ENCODE assay signal across 24 cellular contexts in genomic region chr5:164784230-164784629, GRCh38.
"Had no signal": no experiment of that assay in that cellular context is flagged by ENCODE, and none has a peak within 500 bp of the region (broad histone marks: within the 10 kb centered on the region; RNA-seq: fewer than 3 reads in every experiment).

No MANE protein-coding gene starts in this region.

- H3K36me3 ChIP-seq: gastroesophageal sphincter, left ventricle myocardium inferior, sigmoid colon, uterus had no signal

- H3K27me3 ChIP-seq: gastroesophageal sphincter, sigmoid colon, testis, uterus had no signal

- DNase-seq: activated CD4-positive, alpha-beta memory T cell treated with anti-CD3 and anti-CD28 coated beads for 36 hours; activated CD4-positive, alpha-beta T cell treated with anti-CD3 and anti-CD28 coated beads for 48 hours; activated CD8-positive, alpha-beta memory T cell treated with anti-CD3 and anti-CD28 coated beads, Interleukin-2, amount 10 ng/mL, durations not matched to agents 7 days and 5 days; activated effector memory CD4-positive, alpha-beta T cell treated with anti-CD3 and anti-CD28 coated beads, Interleukin-2, amount 50 U/mL, for 16 hours; activated naive CD4-positive, alpha-beta T cell treated with anti-CD3 and anti-CD28 coated beads, Interleukin-2, amount 10 ng/mL, durations not matched to agents 7 days and 5 days; activated T-cell treated with anti-CD3 and anti-CD28 coated beads for 4 hours; amygdala; cerebellar nuclear complex; cortex of kidney; head of caudate nucleus; hypothalamus; left ventricle myocardium inferior; mammary epithelial cell; natural killer cell; sigmoid colon; stimulated activated CD4-positive, alpha-beta T cell treated with anti-CD3 and anti-CD28 coated beads, Interleukin-15, amount 100 ng/mL, for 24 hours; stimulated activated naive B cell treated with anti-CD40 and anti-IgM and Interleukin-4, amounts not matched to agents 10 μg/mL and 1 μg/mL and 100 μg/mL, for 72 hours; testis; trophoblast cell; uterus had no signal

- ATAC-seq: activated CD8-positive, alpha-beta memory T cell treated with anti-CD3 and anti-CD28 coated beads, Interleukin-2, amount 10 ng/mL, durations not matched to agents 7 days and 5 days; gastroesophageal sphincter; natural killer cell; stimulated activated naive B cell treated with anti-CD40 and anti-IgM and Interleukin-4, amounts not matched to agents 10 μg/mL and 1 μg/mL and 100 μg/mL, for 72 hours had no signal

- H3K4me1 Mint-ChIP-seq: activated CD8-positive, alpha-beta memory T cell treated with anti-CD3 and anti-CD28 coated beads, Interleukin-2, amount 10 ng/mL, durations not matched to agents 7 days and 5 days; activated naive CD4-positive, alpha-beta T cell treated with anti-CD3 and anti-CD28 coated beads, Interleukin-2, amount 10 ng/mL, durations not matched to agents 7 days and 5 days; mesothelial cell of epicardium; natural killer cell had no signal

- H3K27ac ChIP-seq: epithelial cell of prostate, gastroesophageal sphincter, left ventricle myocardium inferior, sigmoid colon, testis, uterus had no signal

- H3K4me3 Mint-ChIP-seq: activated CD4-positive, alpha-beta memory T cell treated with anti-CD3 and anti-CD28 coated beads for 36 hours; activated CD8-positive, alpha-beta memory T cell treated with anti-CD3 and anti-CD28 coated beads, Interleukin-2, amount 10 ng/mL, durations not matched to agents 7 days and 5 days; activated naive CD4-positive, alpha-beta T cell treated with anti-CD3 and anti-CD28 coated beads, Interleukin-2, amount 10 ng/mL, durations not matched to agents 7 days and 5 days; mesothelial cell of epicardium; natural killer cell; stimulated activated naive B cell treated with anti-CD40 and anti-IgM and Interleukin-4, amounts not matched to agents 10 μg/mL and 1 μg/mL and 100 μg/mL, for 72 hours had no signal

- H3K4me2 ChIP-seq: smooth muscle cell had no signal

- H3K9me3 Mint-ChIP-seq: activated CD4-positive, alpha-beta memory T cell treated with anti-CD3 and anti-CD28 coated beads for 36 hours; activated naive CD4-positive, alpha-beta T cell treated with anti-CD3 and anti-CD28 coated beads, Interleukin-2, amount 10 ng/mL, durations not matched to agents 7 days and 5 days; mesothelial cell of epicardium; stimulated activated naive B cell treated with anti-CD40 and anti-IgM and Interleukin-4, amounts not matched to agents 10 μg/mL and 1 μg/mL and 100 μg/mL, for 72 hours had no signal

- H3K27ac Mint-ChIP-seq: activated CD4-positive, alpha-beta memory T cell treated with anti-CD3 and anti-CD28 coated beads for 36 hours; activated CD8-positive, alpha-beta memory T cell treated with anti-CD3 and anti-CD28 coated beads, Interleukin-2, amount 10 ng/mL, durations not matched to agents 7 days and 5 days; activated naive CD4-positive, alpha-beta T cell treated with anti-CD3 and anti-CD28 coated beads, Interleukin-2, amount 10 ng/mL, durations not matched to agents 7 days and 5 days; mesothelial cell of epicardium; natural killer cell; stimulated activated naive B cell treated with anti-CD40 and anti-IgM and Interleukin-4, amounts not matched to agents 10 μg/mL and 1 μg/mL and 100 μg/mL, for 72 hours had no signal

- H3K27me3 Mint-ChIP-seq: activated CD4-positive, alpha-beta memory T cell treated with anti-CD3 and anti-CD28 coated beads for 36 hours; activated CD8-positive, alpha-beta memory T cell treated with anti-CD3 and anti-CD28 coated beads, Interleukin-2, amount 10 ng/mL, durations not matched to agents 7 days and 5 days; activated naive CD4-positive, alpha-beta T cell treated with anti-CD3 and anti-CD28 coated beads, Interleukin-2, amount 10 ng/mL, durations not matched to agents 7 days and 5 days; stimulated activated naive B cell treated with anti-CD40 and anti-IgM and Interleukin-4, amounts not matched to agents 10 μg/mL and 1 μg/mL and 100 μg/mL, for 72 hours had no signal

- H3K4me3 ChIP-seq: gastroesophageal sphincter, left ventricle myocardium inferior, sigmoid colon, smooth muscle cell, testis, uterus had no signal

- H3K36me3 Mint-ChIP-seq: activated CD4-positive, alpha-beta memory T cell treated with anti-CD3 and anti-CD28 coated beads for 36 hours; activated CD8-positive, alpha-beta memory T cell treated with anti-CD3 and anti-CD28 coated beads, Interleukin-2, amount 10 ng/mL, durations not matched to agents 7 days and 5 days; activated naive CD4-positive, alpha-beta T cell treated with anti-CD3 and anti-CD28 coated beads, Interleukin-2, amount 10 ng/mL, durations not matched to agents 7 days and 5 days; mesothelial cell of epicardium; natural killer cell; stimulated activated naive B cell treated with anti-CD40 and anti-IgM and Interleukin-4, amounts not matched to agents 10 μg/mL and 1 μg/mL and 100 μg/mL, for 72 hours had no signal

- H3K9me3 ChIP-seq: gastroesophageal sphincter, left ventricle myocardium inferior, sigmoid colon, testis, uterus had no signal
